In the genomic region with DNA sequence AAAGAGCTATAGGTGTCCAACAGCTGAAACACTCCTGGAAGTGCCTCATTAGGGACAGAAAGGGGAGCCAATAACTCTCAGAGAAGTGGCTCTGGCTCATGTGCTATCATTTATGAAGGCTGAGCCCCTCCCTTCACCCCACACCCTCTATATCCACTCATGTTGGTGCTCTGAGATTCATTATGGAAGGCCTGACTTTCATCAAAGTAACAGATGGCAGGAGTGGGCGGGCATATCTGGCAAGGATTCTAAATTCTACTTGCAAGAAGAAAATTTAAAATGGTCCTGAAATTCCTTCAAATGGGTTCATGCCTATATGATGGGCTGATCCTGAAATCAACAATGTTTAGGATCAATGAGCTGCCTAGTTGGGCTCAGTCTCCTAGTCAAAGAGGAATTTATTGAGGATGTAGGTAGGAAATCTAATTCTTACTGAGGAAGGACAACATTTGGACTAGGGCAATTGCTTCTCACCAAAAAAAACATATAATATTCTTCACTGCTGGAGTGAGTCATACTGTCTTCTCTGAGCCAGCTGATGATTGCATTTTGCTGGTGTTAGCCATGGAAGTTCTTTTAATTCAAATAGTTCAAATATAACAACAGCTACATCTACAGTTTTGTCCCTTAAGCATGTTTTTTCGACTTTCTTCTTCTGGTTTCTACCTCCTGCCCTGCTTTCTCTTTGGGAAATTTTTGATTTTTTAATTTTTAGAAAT, we compare ENCODE assay signal across 1 cellular context.
TF ChIP-seq lines count a peak whose summit lies in the region.

No MANE protein-coding gene starts in this region.

TF ChIP-seq in endothelial cell of umbilical vein, 7 proteins besides CTCF, POLR2A, EP300 and RAD21 (continued from another document):
- no peak for TF ChIP-seq MAX (IDR thresholded peaks at IDR 0.05; ENCODE audit: insufficient read depth, insufficient read length)
- no peak for TF ChIP-seq POLR2AphosphoS5 (IDR thresholded peaks at IDR 0.05; ENCODE audit: insufficient read depth, low read depth, low read length)
